ENCODE assay signal across 9 cellular contexts in genomic region chr3:128846501-128846900, GRCh38. TPM values are rescaled to one million over a fixed set of nuclear protein-coding genes. Genes with fewer than 3 reads are reported as not detected.
DNase-seq lines count a peak whose midpoint lies in the region; ATAC-seq and TF ChIP-seq lines count a peak whose summit lies in the region.
"Had no signal": no experiment of that assay in that cellular context is flagged by ENCODE, and none has a peak within 500 bp of the region (broad histone marks: within the 10 kb centered on the region; RNA-seq: fewer than 3 reads in every experiment).

No MANE protein-coding gene starts in this region.

- H3K27ac ChIP-seq in lower lobe of right lung (no peak overlapping the region), thymus (ENCODE audit: low read depth) (peak overlapping the region; percentile 44)

- CTCF ChIA-PET in activated CD8-positive, alpha-beta T cell treated with anti-CD3 and anti-CD28 coated beads, Interleukin-2, amount 10 ng/mL, durations not matched to agents 7 days and 5 days (lab: Charles Lee): interaction anchor here (0.7 to 3.6 kb wide), 20 partner anchors 10 to 230 kb away, joined by 3 to 35 read pairs (median 4); partner anchors contain the start of genes ACAD9 and RAB7A

- peak overlapping the region; percentile 68 for H3K4me3 Mint-ChIP-seq in activated CD8-positive, alpha-beta T cell treated with anti-CD3 and anti-CD28 coated beads, Interleukin-2, amount 10 ng/mL, durations not matched to agents 7 days and 5 days
- H3K4me3 Mint-ChIP-seq in progenitor cell of endocrine pancreas (ENCODE audit: low read depth): no peak overlapping the region

- no peak overlapping the region for H3K4me3 ChIP-seq in lower lobe of right lung
- peak overlapping the region; percentile 45 for H3K4me3 ChIP-seq in thymus (ENCODE audit: low read length)
- H3K4me3 ChIP-seq in lower leg skin (ENCODE audit: low read depth, poor library complexity, severe bottlenecking): no peak overlapping the region
- H3K4me3 ChIP-seq: lung had no signal

- TF ChIP-seq CTCF in lower lobe of right lung (IDR thresholded peaks at IDR 0.05) (no peak), lower leg skin (IDR thresholded peaks at IDR 0.05) (no peak), progenitor cell of endocrine pancreas (IDR thresholded peaks at IDR 0.05; ENCODE audit: unreplicated experiment) (no peak)

- intact Hi-C loops in lower lobe of right lung (cut with DNase I) (no loop called here), lower leg skin (cut with DNase I; ENCODE audit: low total_unique reads) (no loop called here)

- 57% methylated on average over 13 of the region's 13 CpGs for WGBS in thymus
- WGBS in lower leg skin, 2 donors: 76 to 77% methylated on average over 13 of the region's 13 CpGs

- H3K27me3 Mint-ChIP-seq in activated CD8-positive, alpha-beta T cell treated with anti-CD3 and anti-CD28 coated beads, Interleukin-2, amount 10 ng/mL, durations not matched to agents 7 days and 5 days (ENCODE audit: low read depth): no peaks in the 10 kb centered on the region
- H3K27me3 Mint-ChIP-seq in progenitor cell of endocrine pancreas: no peaks in the 10 kb centered on the region

- ATAC-seq in activated CD8-positive, alpha-beta T cell treated with anti-CD3 and anti-CD28 coated beads, Interleukin-2, amount 10 ng/mL, durations not matched to agents 7 days and 5 days: peak; percentile 22
- peak; percentile 47 to 51 for ATAC-seq in lower lobe of right lung

- POLR2A ChIA-PET in activated CD8-positive, alpha-beta T cell treated with anti-CD3 and anti-CD28 coated beads, Interleukin-2, amount 10 ng/mL, durations not matched to agents 7 days and 5 days (lab: Charles Lee): interaction anchor here (1.7 to 2.5 kb wide), 3 partner anchors 32 to 166 kb away, joined by 6 to 13 read pairs (median 7); partner anchors contain the start of gene ACAD9

- H3K27ac Mint-ChIP-seq in activated CD8-positive, alpha-beta T cell treated with anti-CD3 and anti-CD28 coated beads, Interleukin-2, amount 10 ng/mL, durations not matched to agents 7 days and 5 days: peak overlapping the region; percentile 82
- H3K27ac Mint-ChIP-seq in progenitor cell of endocrine pancreas: no peak overlapping the region

- H3K36me3 Mint-ChIP-seq in activated CD8-positive, alpha-beta T cell treated with anti-CD3 and anti-CD28 coated beads, Interleukin-2, amount 10 ng/mL, durations not matched to agents 7 days and 5 days (ENCODE audit: low read depth): no peaks in the 10 kb centered on the region
- no peaks in the 10 kb centered on the region for H3K36me3 Mint-ChIP-seq in progenitor cell of endocrine pancreas (ENCODE audit: insufficient read depth)

- H3K4me1 Mint-ChIP-seq in activated CD8-positive, alpha-beta T cell treated with anti-CD3 and anti-CD28 coated beads, Interleukin-2, amount 10 ng/mL, durations not matched to agents 7 days and 5 days (ENCODE audit: low read depth): peaks cover 19% of the 10 kb centered on the region
- peaks cover 7% of the 10 kb centered on the region for H3K4me1 Mint-ChIP-seq in progenitor cell of endocrine pancreas (ENCODE audit: low read depth)

- H3K27me3 ChIP-seq in lower lobe of right lung (ENCODE audit: low read depth) (no peaks in the 10 kb centered on the region), thymus (ENCODE audit: control insufficient read depth, insufficient read depth) (no peaks in the 10 kb centered on the region)

- H3K36me3 ChIP-seq in lower lobe of right lung: no peaks in the 10 kb centered on the region
- no peaks in the 10 kb centered on the region for H3K36me3 ChIP-seq in thymus (ENCODE audit: control insufficient read depth, insufficient read depth)

- no peaks in the 10 kb centered on the region for H3K9me3 Mint-ChIP-seq in activated CD8-positive, alpha-beta T cell treated with anti-CD3 and anti-CD28 coated beads, Interleukin-2, amount 10 ng/mL, durations not matched to agents 7 days and 5 days (ENCODE audit: insufficient read depth)
- no peaks in the 10 kb centered on the region for H3K9me3 Mint-ChIP-seq in progenitor cell of endocrine pancreas (ENCODE audit: low read depth)

- H3K4me1 ChIP-seq in lower lobe of right lung (peaks cover 9% of the 10 kb centered on the region), thymus (ENCODE audit: control insufficient read depth, insufficient read depth, low read length) (peaks cover 18% of the 10 kb centered on the region)

- DNase-seq in activated T-cell treated with anti-CD3 and anti-CD28 coated beads for 48 hours (ENCODE audit: low read depth) (peak; percentile 15), activated T-cell treated with anti-CD3 and anti-CD28 coated beads for 4 hours (no peak), lower lobe of right lung (peak; percentile 71), lower leg skin (ENCODE audit: low spot score in 2 of 2) (no peak), NCI-H2081 (lab: John Stamatoyannopoulos, UW) (no peak), progenitor cell of endocrine pancreas (ENCODE audit: low spot score, unreplicated experiment) (no peak)
- no peak for DNase-seq in activated CD8-positive, alpha-beta T cell treated with anti-CD3 and anti-CD28 coated beads, Interleukin-2, amount 10 ng/mL, durations not matched to agents 7 days and 5 days

- H3K9me3 ChIP-seq in lower lobe of right lung (no peaks in the 10 kb centered on the region), thymus (ENCODE audit: control insufficient read depth) (no peaks in the 10 kb centered on the region)

- no peak for TF ChIP-seq POLR2A in lower leg skin (IDR thresholded peaks at IDR 0.05)

RNA-seq across cellular contexts. Expression of gene ACAD9, which starts 32.9 kb away (rescaled TPM):
- 10 to 100 TPM; 61.3 to 68.3 TPM for total RNA-seq in activated CD8-positive, alpha-beta T cell treated with anti-CD3 and anti-CD28 coated beads, Interleukin-2, amount 10 ng/mL, durations not matched to agents 7 days and 5 days
- total RNA-seq in lower lobe of right lung: 38.0 TPM
- polyA plus RNA-seq in thymus: 25.4 TPM
- total RNA-seq in lower leg skin: 100 to 1,000 TPM; 101 to 180 (median 130) TPM
- total RNA-seq in progenitor cell of endocrine pancreas: 57.0 and 61.2 TPM in 2 replicates

Comparison
In these comparisons a context has a peak if more than half of its experiments do, and no peak if none do; other contexts are left out.
1. DNase-seq: peak in activated T-cell treated with anti-CD3 and anti-CD28 coated beads for 48 hours (single experiment) and lower lobe of right lung (single experiment); none in activated T-cell treated with anti-CD3 and anti-CD28 coated beads for 4 hours (single experiment), activated CD8-positive, alpha-beta T cell treated with anti-CD3 and anti-CD28 coated beads, Interleukin-2, amount 10 ng/mL, durations not matched to agents 7 days and 5 days (single experiment), lower leg skin (0 of 2), NCI-H2081 (0 of 2) and progenitor cell of endocrine pancreas (single experiment).